In the genomic region with DNA sequence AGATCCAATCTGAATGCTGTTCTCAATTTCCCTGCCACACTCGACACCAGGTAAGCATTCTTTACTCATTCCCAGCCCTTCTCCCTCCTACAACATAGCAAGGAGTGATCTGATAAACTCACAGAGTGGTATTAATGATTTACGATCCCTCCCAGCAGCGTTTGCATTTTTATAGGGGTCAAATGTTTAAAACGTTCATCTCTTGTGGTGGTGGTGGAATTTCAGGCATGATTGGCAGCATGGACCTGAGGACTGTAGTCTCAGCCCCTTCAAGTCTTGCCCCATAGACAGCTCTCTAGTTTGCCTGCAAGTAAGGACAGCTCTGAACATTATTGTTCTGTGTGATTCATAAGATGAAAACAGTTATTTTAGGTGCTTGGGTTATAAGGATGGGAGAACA, we compare ENCODE assay signal across 18 cellular contexts.
DNase-seq lines count a peak whose midpoint lies in the region; ATAC-seq, FAIRE-seq and TF ChIP-seq lines count a peak whose summit lies in the region.
"Had no signal": no experiment of that assay in that cellular context is flagged by ENCODE, and none has a peak within 500 bp of the region (broad histone marks: within the 10 kb centered on the region; RNA-seq: fewer than 3 reads in every experiment).

No MANE protein-coding gene starts in this region.

- H3K4me1 Mint-ChIP-seq in nephron progenitor cell = peaks cover 49% of the 10 kb centered on the region

- H3K27me3 Mint-ChIP-seq in nephron progenitor cell (ENCODE audit: low read depth, poor library complexity) = no peaks in the 10 kb centered on the region

- H3K4me3 Mint-ChIP-seq in nephron progenitor cell = no peak overlapping the region

- TF ChIP-seq CTCF in epithelial cell of proximal tubule (conservative IDR thresholded peaks at IDR 0.05; ENCODE audit: low read depth, low read length) (no peak), nephron progenitor cell (IDR thresholded peaks at IDR 0.05) (no peak), GM13977 (IDR thresholded peaks at IDR 0.05; ENCODE audit: extremely low read depth, insufficient read depth, missing control alignments) (no peak)

- peak; percentile 19 for DNase-seq in COLO829 (ENCODE audit: low spot score)
- peak; percentile 45 for DNase-seq in HTR-8/SVneo (ENCODE audit: insufficient read length, low spot score)
- peak; percentile 90 for DNase-seq in epithelial cell of proximal tubule (ENCODE audit: low read depth)
- no peak for DNase-seq in nephron progenitor cell
- DNase-seq in NCI-H1048 (lab: John Stamatoyannopoulos, UW) = no peak
- DNase-seq in activated CD8-positive, alpha-beta memory T cell treated with anti-CD3 and anti-CD28 coated beads, Interleukin-2, amount 50 U/mL, for 48 hours = no peak
- no peak for DNase-seq in GM13977 (ENCODE audit: low spot score)
- DNase-seq: activated gamma-delta T cell treated with Interleukin-2 at 50 U/mL for 16 hours; aorta; DMS153; kidney; NCI-H2029 treated with DMSO at 0.1 percent for 48 hours; ovary; RPMI8226; stimulated activated naive CD4-positive, alpha-beta T cell; T-helper 2 cell had no signal

- H3K4me3 ChIP-seq in epithelial cell of proximal tubule (ENCODE audit: low read depth, low read length) = peak overlapping the region; percentile 25
- H3K4me3 ChIP-seq: ovary had no signal

- H3K36me3 Mint-ChIP-seq in nephron progenitor cell (ENCODE audit: low read depth) = no peaks in the 10 kb centered on the region

- in situ Hi-C loops in GM13977 (cut with MboI; ENCODE audit: low pct_unique_long_range_greater_than_20kb, low sequenced_read_pairs, unreplicated experiment) = no loop called here

- no peaks in the 10 kb centered on the region for H3K9me3 Mint-ChIP-seq in nephron progenitor cell

- peak overlapping the region; percentile 22 for H3K27ac Mint-ChIP-seq in nephron progenitor cell

- FAIRE-seq in HTR-8/SVneo (lab: Jason Lieb, UNC) = peak; percentile 54
- FAIRE-seq: kidney had no signal

- ATAC-seq in HG03342 (IDR thresholded peaks at IDR 0.05; ENCODE audit: unreplicated experiment) = no peak
- ATAC-seq: activated CD4-positive, CD25-positive, alpha-beta regulatory T cell treated with anti-CD3 and anti-CD28 coated beads, Interleukin-2, amount 50 U/mL, for 24 hours had no signal

Comparison
In these comparisons a context has a peak if more than half of its experiments do, and no peak if none do; other contexts are left out.
1. DNase-seq: peak in COLO829 (single experiment), HTR-8/SVneo (single experiment) and epithelial cell of proximal tubule (single experiment); none in nephron progenitor cell (single experiment), NCI-H1048 (single experiment), activated CD8-positive, alpha-beta memory T cell treated with anti-CD3 and anti-CD28 coated beads, Interleukin-2, amount 50 U/mL, for 48 hours (single experiment) and GM13977 (single experiment).